34 cellular contexts compared by ENCODE assay signal in genomic region chr19:5321066-5321642, GRCh38. TPM values are rescaled to one million over a fixed set of nuclear protein-coding genes. Genes with fewer than 3 reads are reported as not detected.
"Had no signal": no experiment of that assay in that cellular context is flagged by ENCODE, and none has a peak within 500 bp of the region (broad histone marks: within the 10 kb centered on the region; RNA-seq: fewer than 3 reads in every experiment).

No MANE protein-coding gene starts in this region.

- H3K79me2 ChIP-seq: hepatocyte had no signal

- FAIRE-seq: colon, endothelial cell of umbilical vein had no signal

- H3K27ac Mint-ChIP-seq: activated CD4-positive, alpha-beta memory T cell treated with anti-CD3 and anti-CD28 coated beads, Interleukin-2, amount 10 ng/mL, durations not matched to agents 7 days and 5 days; activated CD4-positive, alpha-beta T cell treated with anti-CD3 and anti-CD28 coated beads for 36 hours; activated CD4-positive, alpha-beta T cell treated with anti-CD3 and anti-CD28 coated beads, Interleukin-2, amount 10 ng/mL, durations not matched to agents 24 days and 14 days; activated naive CD8-positive, alpha-beta T cell treated with anti-CD3 and anti-CD28 coated beads for 36 hours; activated naive CD8-positive, alpha-beta T cell treated with anti-CD3 and anti-CD28 coated beads, Interleukin-2, amount 50 U/mL, for 24 hours; activated T-cell treated with anti-CD3 and anti-CD28 coated beads, Interleukin-2, amount 50 U/mL, for 24 hours; activated T-cell treated with anti-CD3 and anti-CD28 coated beads, Interleukin-2, amount 50 U/mL, for 72 hours; effector memory CD8-positive, alpha-beta T cell; T-helper 17 cell; T-helper 2 cell treated with Interferon-gamma antibody and Interleukin-4, amounts not matched to agents 5 μg/mL and 100 μg/mL, for 36 hours had no signal

- H3K9me3 Mint-ChIP-seq: activated CD4-positive, alpha-beta memory T cell treated with anti-CD3 and anti-CD28 coated beads, Interleukin-2, amount 10 ng/mL, durations not matched to agents 7 days and 5 days; activated naive CD8-positive, alpha-beta T cell treated with anti-CD3 and anti-CD28 coated beads, Interleukin-2, amount 50 U/mL, for 24 hours; effector memory CD8-positive, alpha-beta T cell; T-helper 2 cell treated with Interferon-gamma antibody and Interleukin-4, amounts not matched to agents 5 μg/mL and 100 μg/mL, for 36 hours had no signal

- DNase-seq: activated CD4-positive, alpha-beta memory T cell treated with anti-CD3 and anti-CD28 coated beads, Interleukin-2, amount 10 ng/mL, durations not matched to agents 7 days and 5 days; activated CD4-positive, alpha-beta T cell treated with anti-CD3 and anti-CD28 coated beads, Interleukin-2, amount 50 U/mL, for 4 hours; activated CD4-positive, CD25-positive, alpha-beta regulatory T cell; activated CD4-positive, CD25-positive, alpha-beta regulatory T cell treated with anti-CD3 and anti-CD28 coated beads, Interleukin-2, amount 50 U/mL, for 72 hours; activated gamma-delta T cell; activated naive CD4-positive, alpha-beta T cell treated with anti-CD3 and anti-CD28 coated beads, Interleukin-2, amount 50 U/mL, for 16 hours; activated T-cell treated with anti-CD3 and anti-CD28 coated beads for 4 hours; adrenal gland; amygdala; aorta; body of pancreas; caudate nucleus; cortex of kidney; dermis blood vessel endothelial cell; effector CD4-positive, alpha-beta T cell; effector memory CD8-positive, alpha-beta T cell; esophagus squamous epithelium; foreskin melanocyte; heart right ventricle; T-helper 17 cell; T1000; WERI-Rb-1 had no signal

- ATAC-seq: body of pancreas, gastroesophageal sphincter had no signal

- H3K4me2 ChIP-seq: hepatocyte had no signal

- H3K4me3 Mint-ChIP-seq: activated CD4-positive, alpha-beta memory T cell treated with anti-CD3 and anti-CD28 coated beads, Interleukin-2, amount 10 ng/mL, durations not matched to agents 7 days and 5 days; activated CD4-positive, alpha-beta T cell treated with anti-CD3 and anti-CD28 coated beads for 36 hours; activated CD4-positive, alpha-beta T cell treated with anti-CD3 and anti-CD28 coated beads, Interleukin-2, amount 10 ng/mL, durations not matched to agents 24 days and 14 days; activated naive CD8-positive, alpha-beta T cell treated with anti-CD3 and anti-CD28 coated beads for 36 hours; activated naive CD8-positive, alpha-beta T cell treated with anti-CD3 and anti-CD28 coated beads, Interleukin-2, amount 50 U/mL, for 24 hours; activated T-cell treated with anti-CD3 and anti-CD28 coated beads, Interleukin-2, amount 50 U/mL, for 24 hours; effector memory CD8-positive, alpha-beta T cell; T-helper 17 cell; T-helper 2 cell treated with Interferon-gamma antibody and Interleukin-4, amounts not matched to agents 5 μg/mL and 100 μg/mL, for 36 hours had no signal

- H3K9me3 ChIP-seq: adrenal gland had no signal

- H3K36me3 ChIP-seq: adrenal gland, esophagus squamous epithelium, gastroesophageal sphincter, heart right ventricle had no signal

- H2AFZ ChIP-seq: hepatocyte had no signal

- H3K36me3 Mint-ChIP-seq: activated naive CD8-positive, alpha-beta T cell treated with anti-CD3 and anti-CD28 coated beads for 36 hours had no signal

- H3K27ac ChIP-seq: adrenal gland, body of pancreas, epithelial cell of prostate, esophagus squamous epithelium, gastroesophageal sphincter, heart right ventricle, hepatocyte, WERI-Rb-1 had no signal

- H3K27me3 ChIP-seq: adrenal gland, body of pancreas, hepatocyte had no signal

- H3K4me3 ChIP-seq: adrenal gland, body of pancreas, esophagus squamous epithelium, gastroesophageal sphincter, heart right ventricle, hepatocyte had no signal

- H3K4me1 Mint-ChIP-seq: activated CD4-positive, alpha-beta memory T cell treated with anti-CD3 and anti-CD28 coated beads, Interleukin-2, amount 10 ng/mL, durations not matched to agents 7 days and 5 days; activated CD4-positive, alpha-beta T cell treated with anti-CD3 and anti-CD28 coated beads for 36 hours; activated CD4-positive, alpha-beta T cell treated with anti-CD3 and anti-CD28 coated beads, Interleukin-2, amount 10 ng/mL, durations not matched to agents 24 days and 14 days had no signal

- H3K4me1 ChIP-seq: body of pancreas had no signal

RNA-seq across cellular contexts. Expression of gene PTPRS, which starts 19.5 kb away (rescaled TPM):
- total RNA-seq: activated CD4-positive, alpha-beta memory T cell treated with anti-CD3 and anti-CD28 coated beads, Interleukin-2, amount 10 ng/mL, durations not matched to agents 7 days and 5 days had no signal
